16 cellular contexts compared by ENCODE assay signal in the genomic region with DNA sequence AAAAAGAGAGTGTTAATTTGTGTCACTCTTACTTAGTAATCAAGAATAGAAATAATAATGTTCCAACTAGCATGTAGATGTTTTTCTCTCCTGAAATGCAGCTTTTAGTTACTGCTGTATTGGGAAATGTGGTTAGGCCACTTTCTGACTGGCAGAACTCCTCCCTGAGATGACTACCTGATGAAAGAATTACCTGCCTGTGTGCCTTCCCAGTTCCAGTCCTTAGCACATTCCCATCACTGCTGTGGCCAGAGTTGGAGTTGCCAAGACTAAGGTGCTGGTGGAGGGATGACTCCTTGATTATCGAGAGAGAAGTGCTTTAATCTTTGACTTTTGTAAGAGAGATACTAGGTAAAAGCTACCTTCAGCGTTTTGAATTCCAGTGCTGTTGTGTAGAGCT.
DNase-seq lines count a peak whose midpoint lies in the region; ATAC-seq and TF ChIP-seq lines count a peak whose summit lies in the region.
"Had no signal": no experiment of that assay in that cellular context is flagged by ENCODE, and none has a peak within 500 bp of the region (broad histone marks: within the 10 kb centered on the region; RNA-seq: fewer than 3 reads in every experiment).

No MANE protein-coding gene starts in this region.

- peaks cover 24% of the 10 kb centered on the region for H4K20me1 ChIP-seq in Loucy (ENCODE audit: insufficient read depth, low read length, poor library complexity, severe bottlenecking)

- H3K36me3 ChIP-seq in Loucy (ENCODE audit: insufficient read depth, low read length) = no peaks in the 10 kb centered on the region

- peaks cover 10% of the 10 kb centered on the region for H3K79me2 ChIP-seq in Loucy (ENCODE audit: insufficient read depth, low read length)

- H3K27ac ChIP-seq in cingulate gyrus (ENCODE audit: low read depth, low read length) (peak overlapping the region; percentile 56), substantia nigra (ENCODE audit: low read depth, low read length, poor library complexity, severe bottlenecking) (peak overlapping the region; percentile 86)
- H3K27ac ChIP-seq: HL-60 had no signal

- H3K4me1 ChIP-seq in Loucy (ENCODE audit: insufficient read depth, low read length, poor library complexity, severe bottlenecking) = peaks cover 39% of the 10 kb centered on the region

- H3K9ac ChIP-seq in Loucy (ENCODE audit: low read depth, low read length, poor library complexity, severe bottlenecking) = peak overlapping the region; percentile 0

- no peaks in the 10 kb centered on the region for H3K9me3 ChIP-seq in Loucy (ENCODE audit: insufficient read depth, low read depth, low read length)

- H3K4me2 ChIP-seq in Loucy (ENCODE audit: low read depth, low read length, poor library complexity, severe bottlenecking) = peak overlapping the region; percentile 37

- TF ChIP-seq CTCF in Loucy (conservative IDR thresholded peaks at IDR 0.05; ENCODE audit: low read length) = no peak

- H2AFZ ChIP-seq in Loucy (ENCODE audit: low read length) = no peak overlapping the region

- no peaks in the 10 kb centered on the region for H3K27me3 ChIP-seq in Loucy (ENCODE audit: insufficient read depth, low read length, poor library complexity, severe bottlenecking)

- H3K4me3 ChIP-seq in Loucy (ENCODE audit: low read length, poor library complexity, severe bottlenecking) = no peak overlapping the region

- ATAC-seq in HG02981 (IDR thresholded peaks at IDR 0.05; ENCODE audit: unreplicated experiment) = no peak
- ATAC-seq: activated CD8-positive, alpha-beta T cell treated with anti-CD3 and anti-CD28 coated beads for 36 hours had no signal

- H3K9me2 ChIP-seq in Loucy (replicated peaks; ENCODE audit: low read depth, low read length) = no peaks in the 10 kb centered on the region

- no peaks in the 10 kb centered on the region for H3F3A ChIP-seq in Loucy (ENCODE audit: low read depth)

- peak; percentile 35 for DNase-seq in kidney glomerular epithelial cell (lab: John Stamatoyannopoulos, UW)
- no peak for DNase-seq in substantia nigra (lab: John Stamatoyannopoulos, UW)
- no peak for DNase-seq in HuH-7.5 (ENCODE audit: low spot score)
- DNase-seq in NCI-H526 (lab: John Stamatoyannopoulos, UW) = no peak
- no peak for DNase-seq in dedifferentiated amniotic fluid mesenchymal stem cell (ENCODE audit: extremely low spot score)
- DNase-seq: activated CD8-positive, alpha-beta T cell treated with anti-CD3 and anti-CD28 coated beads for 36 hours; AML-193; DMS153; MV-4-11; posterior cingulate gyrus; stimulated activated CD8-positive, alpha-beta memory T cell treated with anti-CD3 and anti-CD28 coated beads, Interleukin-4, amount 100 ng/mL, for 48 hours; T-helper 9 cell had no signal
